1 cellular context compared by ENCODE assay signal in the genomic region with DNA sequence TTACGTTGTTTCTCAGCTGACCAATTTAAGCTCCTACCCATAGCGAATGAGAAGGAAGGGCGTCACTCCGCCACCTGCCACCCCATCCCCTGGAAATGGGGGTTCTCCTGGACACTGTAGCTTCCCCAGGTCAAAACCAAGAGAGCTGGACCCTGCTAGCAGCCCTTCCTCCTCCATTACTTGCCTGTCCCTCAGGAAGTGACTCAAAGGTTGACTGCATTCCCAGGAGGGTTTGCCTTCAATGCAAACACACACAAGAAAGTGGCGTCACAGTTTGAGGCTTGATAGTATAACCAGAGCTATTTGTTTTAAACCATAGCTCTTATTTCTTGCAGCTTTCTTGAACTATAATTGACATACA.
TF ChIP-seq lines count a peak whose summit lies in the region.

No MANE protein-coding gene starts in this region.

TF ChIP-seq in SK-N-SH treated with all-trans-retinoic acid at 6 μM for 48 hours, 23 proteins besides CTCF, POLR2A, EP300 and RAD21 (continued from another document):
- TF ChIP-seq PATZ1 (CRISPR knock-in tag; IDR thresholded peaks at IDR 0.05; ENCODE audit: borderline replicate concordance) (no peak), CREB5 (CRISPR knock-in tag; IDR thresholded peaks at IDR 0.05; ENCODE audit: low read depth) (no peak), PPARA (CRISPR knock-in tag; IDR thresholded peaks at IDR 0.05; ENCODE audit: borderline replicate concordance) (no peak), BACH2 (CRISPR knock-in tag; IDR thresholded peaks at IDR 0.05; ENCODE audit: borderline replicate concordance) (no peak)
